Comparison of ENCODE assay signal across 25 cellular contexts in genomic region chr3:23390989-23391388, GRCh38.
DNase-seq lines count a peak whose midpoint lies in the region; ATAC-seq, FAIRE-seq and TF ChIP-seq lines count a peak whose summit lies in the region.
"Had no signal": no experiment of that assay in that cellular context is flagged by ENCODE, and none has a peak within 500 bp of the region (broad histone marks: within the 10 kb centered on the region; RNA-seq: fewer than 3 reads in every experiment).

No MANE protein-coding gene starts in this region.

- H3K79me2 ChIP-seq in HepG2 (ENCODE audit: insufficient read depth, low read length) = no peaks in the 10 kb centered on the region

- H3K9ac ChIP-seq in liver (ENCODE audit: low read depth in 1 of 2, low read length in 2 of 2) (no peak overlapping the region), HepG2 (ENCODE audit: insufficient read depth, low read depth, low read length) (no peak overlapping the region)
- H3K9ac ChIP-seq: BLaER1 treated with 17β-estradiol and CSF1 and Interleukin-3, amounts not matched to agents 10 nM and 100 nM had no signal

- no peak for FAIRE-seq in HepG2 (lab: Jason Lieb, UNC)
- FAIRE-seq: A204.1, D721Med, GM12878, GM18507, H54 had no signal

- no peak overlapping the region for H3K27ac ChIP-seq in liver (ENCODE audit: low read depth in 1 of 2, low read length in 2 of 2)
- H3K27ac ChIP-seq in HepG2 (ENCODE audit: extremely low read length, insufficient read depth, low read length) = no peak overlapping the region
- no peak overlapping the region for H3K27ac ChIP-seq in heart right ventricle
- H3K27ac ChIP-seq: 22Rv1; BLaER1 treated with 17β-estradiol and CSF1 and Interleukin-3, amounts not matched to agents 10 nM and 100 nM had no signal

- no peak for TF ChIP-seq POLR2A in HepG2 (IDR thresholded peaks at IDR 0.05; ENCODE audit: insufficient read depth in 1 of 2, low read depth in 2 of 2, low read length in 2 of 2)

- no peak for TF ChIP-seq RAD21 in liver (IDR thresholded peaks at IDR 0.05)
- no peak for TF ChIP-seq RAD21 in HepG2 (CRISPR knock-in tag; IDR thresholded peaks at IDR 0.05)

- intact Hi-C loops in HepG2 (cut with micrococcal nuclease; ENCODE audit: unreplicated experiment) = no loop called here
- intact Hi-C loops in heart right ventricle (cut with DNase I) = no loop called here
- intact Hi-C loops in left cardiac atrium (cut with DNase I) = no loop called here

- no peak overlapping the region for H2AFZ ChIP-seq in HepG2 (ENCODE audit: low read length)

- no peaks in the 10 kb centered on the region for H3K9me3 ChIP-seq in liver (ENCODE audit: control insufficient read depth in 4 of 4, low read length in 3 of 4)
- H3K9me3 ChIP-seq in HepG2 (ENCODE audit: low read length) = no peaks in the 10 kb centered on the region
- peaks cover 0 to 8% (median 0%) of the 10 kb centered on the region in 11 donors for H3K9me3 ChIP-seq in heart right ventricle
- H3K9me3 ChIP-seq: BE2C had no signal

- DNase-seq in HepG2 (ENCODE audit: low spot score) (no peak), left lobe of liver (ENCODE audit: low spot score) (no peak), renal cortical epithelial cell (ENCODE audit: low read depth) (peak; percentile 27), heart right ventricle (no peak), left cardiac atrium (no peak)
- no peak for DNase-seq in stimulated activated naive CD4-positive, alpha-beta T cell (lab: John Stamatoyannopoulos, UW)
- DNase-seq: ACHN; AML-193; BE2C; CD4-positive, alpha-beta T cell; CD8-positive, alpha-beta memory T cell; DMS 273 treated with DMSO at 0.1 percent for 48 hours; DMS79; EL; GDM1; GOT3; HCEC 1CT had no signal

- TF ChIP-seq EP300 in HepG2 (IDR thresholded peaks at IDR 0.05; ENCODE audit: low read depth in 2 of 2, low read length in 2 of 2) (no peak), HepG2 (CRISPR knock-in tag; IDR thresholded peaks at IDR 0.05; ENCODE audit: borderline replicate concordance) (no peak)

- H3K4me3 ChIP-seq in liver (ENCODE audit: low read depth in 1 of 3, low read length in 3 of 3) (no peak overlapping the region), HepG2 (replicated peaks in 1 of 3; ENCODE audit: insufficient read depth in 1 of 3, low read depth in 2 of 3, low read length in 3 of 3) (no peak overlapping the region), heart right ventricle (no peak overlapping the region)
- H3K4me3 ChIP-seq: BLaER1 treated with 17β-estradiol and CSF1 and Interleukin-3, amounts not matched to agents 10 nM and 100 nM; GM12878 had no signal

- no peak for ATAC-seq in HepG2
- peak; percentile 50 for ATAC-seq in left lobe of liver
- ATAC-seq in heart right ventricle = no peak
- no peak for ATAC-seq in left cardiac atrium
- ATAC-seq: GM12878 had no signal

- in situ Hi-C loops in HepG2 (cut with HindIII; ENCODE audit: extremely low pct_ligation_motif_present, low pct_unique_long_range_greater_than_20kb) = no loop called here

- no peak overlapping the region for H3K4me2 ChIP-seq in HepG2 (ENCODE audit: low read depth, low read length)
- H3K4me2 ChIP-seq: BLaER1 treated with 17β-estradiol and CSF1 and Interleukin-3, amounts not matched to agents 10 nM and 100 nM had no signal

- POLR2A ChIA-PET in HepG2 (lab: Yijun Ruan, JAX) = no interaction called here

- H3K36me3 ChIP-seq in liver (ENCODE audit: control insufficient read depth in 4 of 4, insufficient read depth in 3 of 4, low read depth in 1 of 4, low read length in 3 of 4) = no peaks in the 10 kb centered on the region
- no peaks in the 10 kb centered on the region for H3K36me3 ChIP-seq in HepG2 (replicated peaks in 1 of 2; ENCODE audit: control insufficient read depth in 1 of 2, insufficient read depth in 2 of 2, low read length in 2 of 2)
- no peaks in the 10 kb centered on the region for H3K36me3 ChIP-seq in heart right ventricle
- H3K36me3 ChIP-seq: BE2C had no signal

- H4K20me1 ChIP-seq in HepG2 (ENCODE audit: insufficient read depth, low read length) = no peaks in the 10 kb centered on the region

- no TSS peak for BruUV-seq in HepG2 (replicated peaks; lab: Mats Ljungman, UMichigan)

- H3K4me1 ChIP-seq in liver (ENCODE audit: control insufficient read depth in 4 of 4, insufficient read depth in 4 of 4, low read length in 3 of 4) = peaks cover 3 to 5% (median 4%) of the 10 kb centered on the region in 4 donors
- no peaks in the 10 kb centered on the region for H3K4me1 ChIP-seq in HepG2 (ENCODE audit: insufficient read depth, low read length)
- H3K4me1 ChIP-seq in heart right ventricle = peaks cover 0 to 30% (median 19%) of the 10 kb centered on the region in 9 donors
- H3K4me1 ChIP-seq: BE2C had no signal

- H3K27me3 ChIP-seq in liver (ENCODE audit: control insufficient read depth in 4 of 4, insufficient read depth in 4 of 4, low read length in 3 of 4) (no peaks in the 10 kb centered on the region), HepG2 (ENCODE audit: control insufficient read depth in 1 of 2, insufficient read depth in 2 of 2, low read length in 2 of 2) (no peaks in the 10 kb centered on the region), heart right ventricle (no peaks in the 10 kb centered on the region)
- H3K27me3 ChIP-seq: BE2C; BLaER1 treated with 17β-estradiol and CSF1 and Interleukin-3, amounts not matched to agents 10 nM and 100 nM had no signal

- TF ChIP-seq CTCF in liver (IDR thresholded peaks at IDR 0.05; ENCODE audit: low read depth, low read length, missing input control) (no peak), HepG2 (CRISPR knock-in tag; IDR thresholded peaks at IDR 0.05) (no peak), heart right ventricle (IDR thresholded peaks at IDR 0.05) (no peak)

- CTCF ChIA-PET in HepG2 (lab: Yijun Ruan, JAX; ENCODE audit: low intra/inter-chr PET ratio, low total read pairs) = no interaction called here

TF ChIP-seq in liver, 16 proteins besides CTCF, POLR2A, EP300 and RAD21:
- TF ChIP-seq MAX (IDR thresholded peaks at IDR 0.05) = no peak
- TF ChIP-seq FOXA2 (IDR thresholded peaks at IDR 0.05) = peak; percentile 62
- TF ChIP-seq FOXA1 (IDR thresholded peaks at IDR 0.05) = peak; percentile 24

TF ChIP-seq in HepG2, 621 proteins besides CTCF, POLR2A, EP300 and RAD21 (continues in another document):
- TF ChIP-seq ARID3A (IDR thresholded peaks at IDR 0.05; ENCODE audit: low read depth, low read length) (no peak), ZNF44 (CRISPR knock-in tag; IDR thresholded peaks at IDR 0.05) (no peak), ZNF547 (CRISPR knock-in tag; IDR thresholded peaks at IDR 0.05) (no peak), FOXA3 (CRISPR knock-in tag; IDR thresholded peaks at IDR 0.05) (no peak), CHCHD3 (CRISPR knock-in tag; IDR thresholded peaks at IDR 0.05) (no peak), MXD4 (CRISPR knock-in tag; IDR thresholded peaks at IDR 0.05) (no peak), POLR2G (IDR thresholded peaks at IDR 0.05; ENCODE audit: low read depth, low read length) (no peak), ZBTB25 (CRISPR knock-in tag; IDR thresholded peaks at IDR 0.05) (no peak), ZNF691 (CRISPR knock-in tag; IDR thresholded peaks at IDR 0.05; ENCODE audit: borderline replicate concordance, low read depth) (no peak)
